22 cellular contexts compared by ENCODE assay signal in the genomic region with DNA sequence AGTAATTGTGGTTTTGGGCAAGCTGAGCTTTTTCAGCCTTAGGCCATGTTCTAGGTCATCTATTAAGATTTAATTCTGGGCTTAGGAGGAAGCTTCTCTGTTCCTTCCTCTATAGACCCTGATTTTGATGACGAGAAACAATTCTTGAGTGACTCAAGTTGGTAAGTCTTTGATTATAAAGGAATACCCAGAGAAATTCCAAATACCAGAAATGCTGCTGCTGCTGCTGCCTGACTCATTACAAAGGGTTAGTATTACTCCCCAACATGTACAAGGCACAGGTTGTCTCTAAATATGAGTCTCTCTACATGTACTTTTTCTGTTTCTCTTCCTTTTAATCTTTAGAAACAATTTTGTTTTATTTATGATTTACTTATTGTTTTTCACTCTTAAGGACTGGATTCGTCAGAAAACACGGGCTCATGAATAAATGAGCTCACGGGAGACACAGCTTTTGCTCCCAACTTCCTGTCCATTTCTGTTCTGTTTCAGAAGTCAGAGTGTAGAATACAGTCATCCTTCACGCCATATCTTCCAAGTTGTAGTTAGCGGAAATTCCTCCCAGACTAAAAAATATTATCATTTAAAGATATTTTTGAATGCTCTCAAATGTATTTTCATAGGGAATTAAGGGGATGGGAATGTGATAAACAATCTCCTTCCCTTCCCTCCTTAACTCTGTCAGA. TPM values are rescaled to one million over a fixed set of nuclear protein-coding genes. Genes with fewer than 3 reads are reported as not detected.
A peak's percentile ranks its signal among the peaks of the same experiment; 100 is the strongest.
DNase-seq lines count a peak whose midpoint lies in the region; ATAC-seq, FAIRE-seq and TF ChIP-seq lines count a peak whose summit lies in the region.
"Had no signal": no experiment of that assay in that cellular context is flagged by ENCODE, and none has a peak within 500 bp of the region (broad histone marks: within the 10 kb centered on the region; RNA-seq: fewer than 3 reads in every experiment).

No MANE protein-coding gene starts in this region.

- TF ChIP-seq EP300 in GM12878 (IDR thresholded peaks at IDR 0.05; ENCODE audit: borderline replicate concordance in 1 of 2, control insufficient read depth in 1 of 2, low read depth in 2 of 2, low read length in 2 of 2) (no peak), transverse colon (IDR thresholded peaks at IDR 0.05; ENCODE audit: low read depth) (no peak)

- BruUV-seq in GM12878 (replicated peaks; lab: Mats Ljungman, UMichigan) = no TSS peak

- CTCF ChIA-PET in GM12878 (lab: Yijun Ruan, JAX) = no interaction called here

- in situ Hi-C loops in GM12878 (cut with MboI) = no loop called here
- in situ Hi-C loops in transverse colon (cut with MboI; ENCODE audit: low pct_ligation_motif_present in 1 of 4, low pct_unique_long_range_greater_than_20kb in 1 of 4, low sequenced_read_pairs in 3 of 4) = no loop called here

- no peak for TF ChIP-seq POLR2A in GM12878 (IDR thresholded peaks at IDR 0.05; ENCODE audit: low read depth, low read length)
- no peak for TF ChIP-seq POLR2A in transverse colon (IDR thresholded peaks at IDR 0.05)

- 0% methylated on average over 6 of the region's 6 CpGs for WGBS in GM12878 (ENCODE audit: insufficient coverage, insufficient replicate concordance, low lambda C conversion rate, missing lambda C conversion rate)
- WGBS in transverse colon (ENCODE audit: low coverage in 1 of 2), 2 donors = 64 to 76% methylated on average over 6 of the region's 6 CpGs

- H3K27me3 ChIP-seq in GM12878 (replicated peaks in 1 of 2; ENCODE audit: control insufficient read depth in 2 of 2, insufficient read depth in 2 of 2, low read length in 1 of 2) (no peaks in the 10 kb centered on the region), transverse colon (no peaks in the 10 kb centered on the region)
- H3K27me3 ChIP-seq: BLaER1 had no signal

- H3K9me3 ChIP-seq in GM12878 (replicated peaks; ENCODE audit: control insufficient read depth, insufficient read depth, low read length) (no peaks in the 10 kb centered on the region), transverse colon (no peaks in the 10 kb centered on the region)
- H3K9me3 ChIP-seq: BLaER1 had no signal

- H4K20me1 ChIP-seq in GM12878 (ENCODE audit: control insufficient read depth, insufficient read depth) = no peaks in the 10 kb centered on the region
- H4K20me1 ChIP-seq: BLaER1 had no signal

- H3K36me3 ChIP-seq in GM12878 (ENCODE audit: control insufficient read depth in 2 of 2, insufficient read depth in 2 of 2, low read length in 1 of 2) = no peaks in the 10 kb centered on the region
- no peaks in the 10 kb centered on the region for H3K36me3 ChIP-seq in transverse colon
- H3K36me3 ChIP-seq: BLaER1 had no signal

- H3K4me3 ChIP-seq in GM12878 (no peak overlapping the region), transverse colon (no peak overlapping the region)
- H3K4me3 ChIP-seq: BLaER1, GM23338, K562 had no signal

- SMC1A ChIA-PET in GM12878 (lab: Charles Lee; ENCODE audit: uncharacterized antibody, unreplicated experiment) = interaction anchor here (0.7 kb wide), 1 partner anchor 18 kb away, joined by 5 read pairs; no protein-coding TSS in a partner anchor

- ATAC-seq in HG02973 (IDR thresholded peaks at IDR 0.05; ENCODE audit: unreplicated experiment) = peak; percentile 74
- ATAC-seq in GM12878 = peak; percentile 65
- ATAC-seq: GM23338, K562 had no signal

- RAD21 ChIA-PET in GM12878 (lab: Charles Lee; ENCODE audit: unreplicated experiment) = no interaction called here

- TF ChIP-seq CTCF in GM12878 (IDR thresholded peaks at IDR 0.05 in 2 of 3, conservative IDR thresholded peaks at IDR 0.05 in 1 of 3; ENCODE audit: control insufficient read depth in 2 of 3, extremely low read depth in 1 of 3, insufficient read depth in 1 of 3, low read depth in 3 of 3, low read length in 3 of 3) (no peak), transverse colon (IDR thresholded peaks at IDR 0.05) (no peak)

- H3K9ac ChIP-seq in GM12878 (ENCODE audit: control insufficient read depth, insufficient read depth, low read length) = no peak overlapping the region
- H3K9ac ChIP-seq: BLaER1 had no signal

- TF ChIP-seq RAD21 in GM12878 (IDR thresholded peaks at IDR 0.05; ENCODE audit: insufficient read depth, low read depth, low read length) = no peak

- H3K4me1 ChIP-seq in GM12878 (ENCODE audit: control insufficient read depth, insufficient read depth, low read length) (no peaks in the 10 kb centered on the region), transverse colon (no peaks in the 10 kb centered on the region)
- H3K4me1 ChIP-seq: BLaER1 had no signal

- H3K79me2 ChIP-seq in GM12878 (ENCODE audit: control insufficient read depth, insufficient read depth, low read length) = no peaks in the 10 kb centered on the region

- H3K27ac ChIP-seq in GM12878 (ENCODE audit: control insufficient read depth, insufficient read depth) = no peak overlapping the region
- no peak overlapping the region for H3K27ac ChIP-seq in transverse colon
- H3K27ac ChIP-seq: 22Rv1, BLaER1, HL-60, RWPE1 had no signal

- no peak overlapping the region for H2AFZ ChIP-seq in GM12878 (ENCODE audit: control insufficient read depth, low read depth, low read length)

- POLR2A ChIA-PET in GM12878 (lab: Charles Lee) = no interaction called here

- DNase-seq in ELR (ENCODE audit: low read depth) = peak; percentile 17
- no peak for DNase-seq in GM12878 (ENCODE audit: low read depth, low spot score)
- DNase-seq in kidney tubule cell (ENCODE audit: low spot score) = peak; percentile 54
- no peak for DNase-seq in NK-92 (lab: John Stamatoyannopoulos, UW; ENCODE audit: unreplicated experiment)
- DNase-seq in NCI-H1105 (lab: John Stamatoyannopoulos, UW) = no peak
- DNase-seq in transverse colon = no peak
- DNase-seq in NCI-H128 (lab: John Stamatoyannopoulos, UW; ENCODE audit: unreplicated experiment) = no peak
- DNase-seq: DMS 273 treated with DMSO at 0.1 percent for 48 hours; NCI-H1694; NCI-H2107; NCI-H345; NCI-H526 treated with DMSO at 0.1 percent for 48 hours; NK-92 treated with Interleukin-12 subunit alpha and Interleukin-12 subunit beta, amount 100 ng/mL, for 24 hours had no signal

- no peak overlapping the region for H3K4me2 ChIP-seq in GM12878 (ENCODE audit: control insufficient read depth, insufficient read depth)
- H3K4me2 ChIP-seq: BLaER1, GM23338 had no signal

- FAIRE-seq in GM12878 (lab: Jason Lieb, UNC) = no peak
- FAIRE-seq: GM18507, K562 had no signal

- intact Hi-C loops in GM12878 (cut with micrococcal nuclease; ENCODE audit: unreplicated experiment) = no loop called here
- intact Hi-C loops in transverse colon (cut with DNase I; ENCODE audit: low total_unique reads) = no loop called here

RNA-seq across cellular contexts. Expression of gene RBMXL2, which starts 31.8 kb away (rescaled TPM):
- total RNA-seq in GM12878 (2013; cell fraction: nucleolus; rRNA removed) = 0.93 and 1.7 TPM in 2 replicates
- total RNA-seq in GM12878 (2014; rRNA removed) (not detected in 2 replicates), GM12878 (2014; rRNA removed; fragmentation: Illumina TruSeq; extraction: Trizol) (not detected in 2 replicates), GM12878 (2021) (not detected in 2 replicates), transverse colon (1 to 10 TPM in 1 of 4 donors, under 1 TPM in 1, not detected in 2; 0.79 to 1.2 TPM)
- not detected for polyA plus RNA-seq in GM12878 (2011; ENCODE audit: low read depth)
- polyA plus RNA-seq in GM12878 (2011; rRNA removed) (not detected in 2 replicates), GM12878 (2014; fragmentation: Illumina TruSeq; extraction: Trizol) (not detected in 2 replicates), GM12878 (2014; fragmentation: Nextera tagmentation; extraction: Ambion mirVana) (not detected), GM12878 (2014; rRNA removed) (not detected in 2 replicates), GM12878 (2016; fragmentation: Nextera tagmentation; extraction: Ambion mirVana) (not detected)
- polyA plus RNA-seq in GM12878 (2011; cell fraction: cytosol; rRNA removed) = not detected in 2 replicates
- 0.10 and 0.23 TPM in 2 replicates for polyA plus RNA-seq in GM12878 (2011; cell fraction: nucleus; rRNA removed)
- polyA plus RNA-seq in GM12878 (2012) = not detected in 2 replicates
- 0.15 TPM in 1 of 2 replicates, not detected in the other for polyA minus RNA-seq in GM12878 (2011; rRNA and poly(A)+ RNA removed)
- polyA minus RNA-seq in GM12878 (2011; cell fraction: cytosol; rRNA and poly(A)+ RNA removed) = not detected in 2 replicates
- polyA minus RNA-seq in GM12878 (2011; cell fraction: nucleus; rRNA and poly(A)+ RNA removed) = 0.12 and 0.67 TPM in 2 replicates
- total RNA-seq: Daoy had no signal
- polyA plus RNA-seq: GM23338 had no signal

RNA-seq across cellular contexts. Expression of gene NLRP14, which starts 36.7 kb away (rescaled TPM):
- 3.1 and 3.4 TPM in 2 replicates for total RNA-seq in GM12878 (2013; cell fraction: nucleolus; rRNA removed)
- 0.05 TPM in 1 of 2 replicates, not detected in the other for total RNA-seq in GM12878 (2014; rRNA removed)
- total RNA-seq in GM12878 (2014; rRNA removed; fragmentation: Illumina TruSeq; extraction: Trizol) = 0.04 and 0.09 TPM in 2 replicates
- 0.05 TPM in 1 of 2 replicates, not detected in the other for total RNA-seq in GM12878 (2021)
- 0.08 TPM for polyA plus RNA-seq in GM12878 (2011; ENCODE audit: low read depth)
- 0.12 and 0.19 TPM in 2 replicates for polyA plus RNA-seq in GM12878 (2011; rRNA removed)
- 0.07 TPM in 2 replicates for polyA plus RNA-seq in GM12878 (2011; cell fraction: cytosol; rRNA removed)
- 0.13 and 0.22 TPM in 2 replicates for polyA plus RNA-seq in GM12878 (2011; cell fraction: nucleus; rRNA removed)
- 0.07 TPM in 1 of 2 replicates, not detected in the other for polyA plus RNA-seq in GM12878 (2012)
- polyA plus RNA-seq in GM12878 (2014; fragmentation: Illumina TruSeq; extraction: Trizol) = 0.03 and 0.05 TPM in 2 replicates
- under 1 TPM; 0.02 to 0.04 TPM for polyA plus RNA-seq in GM12878 (2014; fragmentation: Nextera tagmentation; extraction: Ambion mirVana)
- polyA plus RNA-seq in GM12878 (2014; rRNA removed) = 0.04 TPM in 1 of 2 replicates, not detected in the other
- polyA plus RNA-seq in GM12878 (2016; fragmentation: Nextera tagmentation; extraction: Ambion mirVana) = not detected
- polyA minus RNA-seq in GM12878 (2011; rRNA and poly(A)+ RNA removed) = 0.37 and 0.62 TPM in 2 replicates
- polyA minus RNA-seq in GM12878 (2011; cell fraction: cytosol; rRNA and poly(A)+ RNA removed) = not detected in 2 replicates
- polyA minus RNA-seq in GM12878 (2011; cell fraction: nucleus; rRNA and poly(A)+ RNA removed) = 0.85 and 0.86 TPM in 2 replicates
- under 1 TPM in 2 of 4 donors, not detected in 2; 0.41 to 0.48 TPM for total RNA-seq in transverse colon
- polyA plus RNA-seq: GM23338 had no signal

RNA-seq across cellular contexts. Expression of gene ZNF214, which starts 36.8 kb away (rescaled TPM):
- 0.17 TPM in 1 of 2 replicates, not detected in the other for total RNA-seq in GM12878 (2013; cell fraction: nucleolus; rRNA removed)
- total RNA-seq in GM12878 (2014; rRNA removed) (not detected in 2 replicates), GM12878 (2014; rRNA removed; fragmentation: Illumina TruSeq; extraction: Trizol) (0.18 TPM in 1 of 2 replicates, not detected in the other), GM12878 (2021) (not detected in 2 replicates), transverse colon (1 to 10 TPM in 2 of 4 donors, under 1 TPM in 1, not detected in 1; 0.60 to 2.4 (median 1.1) TPM)
- polyA plus RNA-seq in GM12878 (2011; ENCODE audit: low read depth) = not detected
- polyA plus RNA-seq in GM12878 (2011; rRNA removed) (not detected in 2 replicates), GM12878 (2014; fragmentation: Illumina TruSeq; extraction: Trizol) (not detected in 2 replicates), GM12878 (2014; fragmentation: Nextera tagmentation; extraction: Ambion mirVana) (not detected), GM12878 (2014; rRNA removed) (not detected in 2 replicates), GM12878 (2016; fragmentation: Nextera tagmentation; extraction: Ambion mirVana) (not detected)
- not detected in 2 replicates for polyA plus RNA-seq in GM12878 (2011; cell fraction: cytosol; rRNA removed)
- not detected in 2 replicates for polyA plus RNA-seq in GM12878 (2011; cell fraction: nucleus; rRNA removed)
- polyA plus RNA-seq in GM12878 (2012) = 0.04 TPM in 1 of 2 replicates, not detected in the other
- not detected in 2 replicates for polyA minus RNA-seq in GM12878 (2011; rRNA and poly(A)+ RNA removed)
- polyA minus RNA-seq in GM12878 (2011; cell fraction: cytosol; rRNA and poly(A)+ RNA removed) = not detected in 2 replicates
- not detected in 2 replicates for polyA minus RNA-seq in GM12878 (2011; cell fraction: nucleus; rRNA and poly(A)+ RNA removed)

Comparison
In these comparisons a context has a peak if more than half of its experiments do, and no peak if none do; other contexts are left out.
1. DNase-seq: peak in ELR (single experiment) and kidney tubule cell (single experiment); none in GM12878 (single experiment), NK-92 (single experiment), NCI-H1105 (single experiment), transverse colon (single experiment) and NCI-H128 (single experiment).